In the genomic region with DNA sequence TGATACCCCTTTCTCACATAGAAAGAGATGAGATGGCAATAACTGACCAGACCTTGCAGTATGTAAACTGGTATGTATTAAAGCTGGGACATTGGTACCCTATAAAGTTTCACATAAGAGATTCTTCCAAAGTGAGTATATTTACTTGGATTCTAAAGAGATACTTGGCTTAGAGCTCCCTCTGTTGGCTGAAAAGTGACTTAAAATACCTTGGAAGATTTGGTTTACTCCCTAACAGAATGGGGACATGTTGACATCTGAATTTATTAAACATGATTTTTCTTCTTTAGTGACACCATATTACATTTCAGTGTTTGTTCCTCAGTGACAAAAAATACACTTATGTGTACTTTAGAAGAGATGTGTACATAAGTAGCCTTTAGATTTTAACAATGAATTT, we compare ENCODE assay signal across 8 cellular contexts. TPM values are rescaled to one million over a fixed set of nuclear protein-coding genes. Genes with fewer than 3 reads are reported as not detected.
A peak's percentile ranks its signal among the peaks of the same experiment; 100 is the strongest.
DNase-seq lines count a peak whose midpoint lies in the region; ATAC-seq and TF ChIP-seq lines count a peak whose summit lies in the region.

No MANE protein-coding gene starts in this region.

- H3K36me3 ChIP-seq in neural progenitor cell: no peaks in the 10 kb centered on the region

- H3K27me3 ChIP-seq in neural progenitor cell: no peaks in the 10 kb centered on the region

- H3F3A ChIP-seq in neural progenitor cell (ENCODE audit: low read depth): no peaks in the 10 kb centered on the region

- H3K9me3 ChIP-seq in neural progenitor cell (ENCODE audit: low read depth): peaks cover 5% of the 10 kb centered on the region

- no peak overlapping the region for H3K4me3 ChIP-seq in neural progenitor cell

- no peak overlapping the region for H3K27ac ChIP-seq in neural progenitor cell

- ATAC-seq in GM18511 (IDR thresholded peaks at IDR 0.05; ENCODE audit: unreplicated experiment): no peak

- no peaks in the 10 kb centered on the region for H3K9me3 Mint-ChIP-seq in activated T-cell treated with anti-CD3 and anti-CD28 coated beads, Interleukin-2, amount 50 U/mL, for 24 hours
- H3K9me3 Mint-ChIP-seq in neural progenitor cell: no peaks in the 10 kb centered on the region

- no peak overlapping the region for H3K9ac ChIP-seq in neural progenitor cell

- no peaks in the 10 kb centered on the region for H3K4me1 ChIP-seq in neural progenitor cell

- no peak overlapping the region for H3K4me3 Mint-ChIP-seq in activated T-cell treated with anti-CD3 and anti-CD28 coated beads, Interleukin-2, amount 50 U/mL, for 24 hours
- no peak overlapping the region for H3K4me3 Mint-ChIP-seq in neural progenitor cell

- no peak overlapping the region for H3K4me2 ChIP-seq in neural progenitor cell

- H4K20me1 ChIP-seq in neural progenitor cell (ENCODE audit: low read depth): no peaks in the 10 kb centered on the region

- peaks cover 30% of the 10 kb centered on the region for H3K27me3 Mint-ChIP-seq in activated T-cell treated with anti-CD3 and anti-CD28 coated beads, Interleukin-2, amount 50 U/mL, for 24 hours
- H3K27me3 Mint-ChIP-seq in neural progenitor cell (ENCODE audit: insufficient read depth, low read depth): no peaks in the 10 kb centered on the region

- H2AFZ ChIP-seq in neural progenitor cell (replicated peaks): no peak overlapping the region

- no peak overlapping the region for H3K27ac Mint-ChIP-seq in activated T-cell treated with anti-CD3 and anti-CD28 coated beads, Interleukin-2, amount 50 U/mL, for 24 hours
- no peak overlapping the region for H3K27ac Mint-ChIP-seq in neural progenitor cell

- H3K79me2 ChIP-seq in neural progenitor cell (ENCODE audit: low read depth): no peaks in the 10 kb centered on the region

- no peaks in the 10 kb centered on the region for H3K4me1 Mint-ChIP-seq in activated T-cell treated with anti-CD3 and anti-CD28 coated beads, Interleukin-2, amount 50 U/mL, for 24 hours (ENCODE audit: low read depth)
- H3K4me1 Mint-ChIP-seq in neural progenitor cell: no peaks in the 10 kb centered on the region

- peak; percentile 71 for TF ChIP-seq CTCF in neural progenitor cell (IDR thresholded peaks at IDR 0.05)

- DNase-seq in activated T-cell treated with anti-CD3 and anti-CD28 coated beads for 4 hours (peak; percentile 8), M059J (ENCODE audit: low read depth) (peak; percentile 69), RPMI8226 (peak; percentile 67), epidermal melanocyte (ENCODE audit: insufficient read length, low spot score) (peak; percentile 24), neural progenitor cell (ENCODE audit: low spot score) (peak; percentile 73)
- DNase-seq in activated T-cell treated with anti-CD3 and anti-CD28 coated beads, Interleukin-2, amount 50 U/mL, for 24 hours: no peak
- no peak for DNase-seq in activated CD8-positive, alpha-beta memory T cell treated with anti-CD3 and anti-CD28 coated beads, Interleukin-2, amount 50 U/mL, for 4 hours

- no peaks in the 10 kb centered on the region for H3K36me3 Mint-ChIP-seq in activated T-cell treated with anti-CD3 and anti-CD28 coated beads, Interleukin-2, amount 50 U/mL, for 24 hours (ENCODE audit: low read depth)
- no peaks in the 10 kb centered on the region for H3K36me3 Mint-ChIP-seq in neural progenitor cell

RNA-seq across cellular contexts. Expression of a gene that starts 47.9 kb away (rescaled TPM):
- total RNA-seq in M059J (2014; rRNA removed; shearing (Covaris generic)): 1.7 and 1.9 TPM in 2 replicates
- total RNA-seq in neural progenitor cell (ENCODE audit: low replicate concordance): 0.62 and 0.92 TPM in 2 replicates

Comparison
In these comparisons a context has a peak if more than half of its experiments do, and no peak if none do; other contexts are left out.
1. DNase-seq: peak in activated T-cell treated with anti-CD3 and anti-CD28 coated beads for 4 hours (single experiment), M059J (single experiment), RPMI8226 (single experiment), epidermal melanocyte (single experiment) and neural progenitor cell (single experiment); none in activated T-cell treated with anti-CD3 and anti-CD28 coated beads, Interleukin-2, amount 50 U/mL, for 24 hours (single experiment) and activated CD8-positive, alpha-beta memory T cell treated with anti-CD3 and anti-CD28 coated beads, Interleukin-2, amount 50 U/mL, for 4 hours (single experiment).